16 cellular contexts compared by ENCODE assay signal in genomic region chr13:40609972-40610726, GRCh38. TPM values are rescaled to one million over a fixed set of nuclear protein-coding genes. Genes with fewer than 3 reads are reported as not detected.
DNase-seq lines count a peak whose midpoint lies in the region; ATAC-seq and TF ChIP-seq lines count a peak whose summit lies in the region.
"Had no signal": no experiment of that assay in that cellular context is flagged by ENCODE, and none has a peak within 500 bp of the region (broad histone marks: within the 10 kb centered on the region; RNA-seq: fewer than 3 reads in every experiment).

No MANE protein-coding gene starts in this region.

- POLR2A ChIA-PET in MCF 10A (lab: Yijun Ruan, JAX) = interaction anchor here (0.7 to 2.9 kb wide), 6 partner anchors 11 to 157 kb away, joined by 3 to 13 read pairs (median 3); no protein-coding TSS in a partner anchor

- no peaks in the 10 kb centered on the region for H3K9me3 Mint-ChIP-seq in MCF 10A (ENCODE audit: unreplicated experiment)
- H3K9me3 Mint-ChIP-seq: dendritic cell treated with granulocyte-macrophage colony-stimulating factor and Interleukin-4, amounts not matched to agents 40 ng/mL and 50 ng/mL, for 4 days had no signal

- no peak for TF ChIP-seq CTCF in MCF 10A (IDR thresholded peaks at IDR 0.05; ENCODE audit: unreplicated experiment)
- no peak for TF ChIP-seq CTCF in breast epithelium (IDR thresholded peaks at IDR 0.05)
- TF ChIP-seq CTCF in brain microvascular endothelial cell (IDR thresholded peaks at IDR 0.05; ENCODE audit: low read depth, low read length, missing control alignments) = no peak

- peaks cover 31% of the 10 kb centered on the region for H3K4me1 Mint-ChIP-seq in MCF 10A (ENCODE audit: insufficient read depth, unreplicated experiment)

- peak overlapping the region; percentile 33 for H3K4me3 Mint-ChIP-seq in MCF 10A (ENCODE audit: unreplicated experiment)
- H3K4me3 Mint-ChIP-seq: dendritic cell treated with granulocyte-macrophage colony-stimulating factor and Interleukin-4, amounts not matched to agents 40 ng/mL and 50 ng/mL, for 4 days had no signal

- H3K36me3 ChIP-seq in breast epithelium (no peaks in the 10 kb centered on the region), brain microvascular endothelial cell (replicated peaks) (no peaks in the 10 kb centered on the region)
- H3K36me3 ChIP-seq: upper lobe of right lung had no signal

- H3K9me3 ChIP-seq in breast epithelium = no peaks in the 10 kb centered on the region
- H3K9me3 ChIP-seq: upper lobe of right lung had no signal

- in situ Hi-C loops in brain microvascular endothelial cell (cut with HindIII; ENCODE audit: low pct_ligation_motif_present, low sequenced_read_pairs) = no loop called here

- H3K4me1 ChIP-seq in breast epithelium = peaks cover 0 to 17% of the 10 kb centered on the region in 2 donors

- ATAC-seq in GM21576 (IDR thresholded peaks at IDR 0.05; ENCODE audit: unreplicated experiment) (no peak), GM21825 (IDR thresholded peaks at IDR 0.05; ENCODE audit: unreplicated experiment) (no peak)
- ATAC-seq: K562, upper lobe of right lung had no signal

- H3K27me3 ChIP-seq in breast epithelium (no peaks in the 10 kb centered on the region), brain microvascular endothelial cell (replicated peaks) (no peaks in the 10 kb centered on the region)
- H3K27me3 ChIP-seq: upper lobe of right lung had no signal

- H3K4me3 ChIP-seq in breast epithelium = no peak overlapping the region
- H3K4me3 ChIP-seq in brain microvascular endothelial cell (ENCODE audit: low read depth, low read length) = no peak overlapping the region
- H3K4me3 ChIP-seq: K562, upper lobe of right lung had no signal

- no TSS peak for BruUV-seq in MCF 10A (replicated peaks; lab: Mats Ljungman, UMichigan)

- no peaks in the 10 kb centered on the region for H3K27me3 Mint-ChIP-seq in MCF 10A (ENCODE audit: insufficient read depth, unreplicated experiment)
- H3K27me3 Mint-ChIP-seq: dendritic cell treated with granulocyte-macrophage colony-stimulating factor and Interleukin-4, amounts not matched to agents 40 ng/mL and 50 ng/mL, for 4 days had no signal

- CTCF ChIA-PET in MCF 10A (lab: Yijun Ruan, JAX) = no interaction called here

- no peak for TF ChIP-seq POLR2A in breast epithelium (IDR thresholded peaks at IDR 0.05)

- H3K27ac Mint-ChIP-seq in MCF 10A (ENCODE audit: low read depth, unreplicated experiment) = no peak overlapping the region
- H3K27ac Mint-ChIP-seq: dendritic cell treated with granulocyte-macrophage colony-stimulating factor and Interleukin-4, amounts not matched to agents 40 ng/mL and 50 ng/mL, for 4 days had no signal

- intact Hi-C loops in MCF 10A (cut with micrococcal nuclease) = no loop called here
- intact Hi-C loops in breast epithelium (cut with DNase I; ENCODE audit: low total_unique reads) = no loop called here

- peaks cover 95% of the 10 kb centered on the region for H3K36me3 Mint-ChIP-seq in MCF 10A (ENCODE audit: insufficient read depth, unreplicated experiment)

- DNase-seq in MCF 10A (ENCODE audit: unreplicated experiment) (peak; percentile 42), breast epithelium (ENCODE audit: low spot score in 2 of 2) (no peak), brain microvascular endothelial cell (peak; percentile 15), kidney tubule cell (ENCODE audit: low spot score) (peak; percentile 18), hepatic stellate cell (ENCODE audit: low spot score) (no peak), SW480 (ENCODE audit: low spot score) (no peak)
- DNase-seq: foreskin fibroblast; NCI-H1436; NCI-H774; posterior cingulate gyrus; stimulated activated CD4-positive, alpha-beta T cell treated with anti-CD3 and anti-CD28 coated beads, Interleukin-15, amount 100 ng/mL, for 24 hours; upper lobe of right lung had no signal

- peak overlapping the region in 1 of 2 donors; percentile 27 for H3K27ac ChIP-seq in breast epithelium
- H3K27ac ChIP-seq in brain microvascular endothelial cell = no peak overlapping the region

RNA-seq across cellular contexts. Expression of gene FOXO1, which starts 56.3 kb away (rescaled TPM):
- total RNA-seq in MCF 10A (2022) (37.1 and 37.7 TPM in 2 replicates), breast epithelium (100 to 1,000 TPM in 1 of 3 donors, 10 to 100 TPM in 2; 54.1 to 163 (median 67.2) TPM)

Comparison
In these comparisons a context has a peak if more than half of its experiments do, and no peak if none do; other contexts are left out.
1. DNase-seq: peak in MCF 10A (single experiment), brain microvascular endothelial cell (single experiment) and kidney tubule cell (single experiment); none in breast epithelium (0 of 2), hepatic stellate cell (single experiment) and SW480 (single experiment).